Comparison of ENCODE assay signal across 8 cellular contexts in genomic region chr5:10452768-10453331, GRCh38. TPM values are rescaled to one million over a fixed set of nuclear protein-coding genes. Genes with fewer than 3 reads are reported as not detected.
DNase-seq lines count a peak whose midpoint lies in the region; ATAC-seq and TF ChIP-seq lines count a peak whose summit lies in the region.

No MANE protein-coding gene starts in this region.

- H3K14ac ChIP-seq in trophoblast cell (ENCODE audit: low read length): peak overlapping the region; percentile 10

- no peaks in the 10 kb centered on the region for H3K9me3 ChIP-seq in Caco-2
- no peaks in the 10 kb centered on the region for H3K9me3 ChIP-seq in trophoblast cell (ENCODE audit: insufficient read depth, low read depth, low read length)

- ATAC-seq in GM19035 (IDR thresholded peaks at IDR 0.05; ENCODE audit: unreplicated experiment) (peak; percentile 85), HG03469 (IDR thresholded peaks at IDR 0.05; ENCODE audit: unreplicated experiment) (peak; percentile 51), activated B cell treated with CpG ODN at 0.5 μM for 24 hours (ENCODE audit: low read depth) (peak; percentile 94), HG02970 (IDR thresholded peaks at IDR 0.05; ENCODE audit: low FRiP score, unreplicated experiment) (no peak)

- peak overlapping the region; percentile 2 for H2BK120ac ChIP-seq in trophoblast cell (ENCODE audit: insufficient read depth, low read length, poor library complexity)

- peak; percentile 55 to 69 for DNase-seq in Caco-2
- peak; percentile 88 for DNase-seq in NCI-H446 treated with DMSO at 0.1 percent for 48 hours (lab: John Stamatoyannopoulos, UW)
- DNase-seq in activated B cell treated with CpG ODN at 0.5 μM for 24 hours: no peak
- peak; percentile 77 for DNase-seq in globus pallidus (ENCODE audit: low spot score)
- DNase-seq in trophoblast cell: peak; percentile 31 to 73

- no peak overlapping the region for H3K23ac ChIP-seq in trophoblast cell (ENCODE audit: low read length)

- H2AK5ac ChIP-seq in trophoblast cell (ENCODE audit: low read length): peak overlapping the region; percentile 40

- H3K4me1 Mint-ChIP-seq in Caco-2 (ENCODE audit: low read depth, unreplicated experiment): no peaks in the 10 kb centered on the region
- H3K4me1 Mint-ChIP-seq in activated B cell treated with CpG ODN at 0.5 μM for 24 hours: peaks cover 5% of the 10 kb centered on the region

- H3K27ac Mint-ChIP-seq in Caco-2 (ENCODE audit: unreplicated experiment) (no peak overlapping the region), activated B cell treated with CpG ODN at 0.5 μM for 24 hours (no peak overlapping the region)

- no peaks in the 10 kb centered on the region for H3K36me3 ChIP-seq in Caco-2 (ENCODE audit: control insufficient read depth, insufficient read depth, low read length)
- H3K36me3 ChIP-seq in trophoblast cell (ENCODE audit: control insufficient read depth in 1 of 2, insufficient read depth in 2 of 2, low read length in 2 of 2): no peaks in the 10 kb centered on the region

- H2BK12ac ChIP-seq in trophoblast cell (ENCODE audit: low read length): peak overlapping the region; percentile 21

- WGBS in trophoblast cell (ENCODE audit: extremely low coverage, insufficient coverage, insufficient read length): no CpG with 5 or more reads among the region's 10 CpGs

- H3K4me3 Mint-ChIP-seq in Caco-2 (ENCODE audit: unreplicated experiment): no peak overlapping the region
- no peak overlapping the region for H3K4me3 Mint-ChIP-seq in activated B cell treated with CpG ODN at 0.5 μM for 24 hours

- H3K27me3 Mint-ChIP-seq in Caco-2 (ENCODE audit: insufficient read depth, unreplicated experiment): no peaks in the 10 kb centered on the region
- H3K27me3 Mint-ChIP-seq in activated B cell treated with CpG ODN at 0.5 μM for 24 hours: no peaks in the 10 kb centered on the region

- BruUV-seq in Caco-2 (replicated peaks; lab: Mats Ljungman, UMichigan): no TSS peak

- no peak overlapping the region for H3K9ac ChIP-seq in trophoblast cell (ENCODE audit: low read length)

- no peak overlapping the region for H2AFZ ChIP-seq in trophoblast cell (ENCODE audit: insufficient read depth, low read length, poor library complexity)

- H2BK5ac ChIP-seq in trophoblast cell (ENCODE audit: low read depth, low read length, poor library complexity): no peak overlapping the region

- H3K27ac ChIP-seq in trophoblast cell (ENCODE audit: low read depth, low read length): no peak overlapping the region

- no peak overlapping the region for H3K4me2 ChIP-seq in trophoblast cell (ENCODE audit: low read length)

- H3K4me3 ChIP-seq in Caco-2 (ENCODE audit: low read depth, low read length): no peak overlapping the region
- H3K4me3 ChIP-seq in trophoblast cell (ENCODE audit: low read depth, low read length): no peak overlapping the region

- CTCF ChIA-PET in Caco-2 (lab: Charles Lee) (interaction anchor here (0.6 to 1.8 kb wide), 5 partner anchors 10 to 176 kb away, joined by 3 to 25 read pairs (median 3); no protein-coding TSS in a partner anchor), activated B cell treated with CpG ODN at 0.5 μM for 24 hours (lab: Charles Lee) (interaction anchor here (0.7 to 6.1 kb wide), 25 partner anchors 9 to 1571 kb away, joined by 3 to 156 read pairs (median 4); no protein-coding TSS in a partner anchor)

- H4K8ac ChIP-seq in trophoblast cell (ENCODE audit: low read depth, low read length): no peak overlapping the region

- POLR2A ChIA-PET in Caco-2 (lab: Charles Lee) (no interaction called here), activated B cell treated with CpG ODN at 0.5 μM for 24 hours (lab: Charles Lee) (interaction anchor here (0.7 to 1.4 kb wide), 5 partner anchors 10 to 177 kb away, joined by 3 to 9 read pairs (median 3); partner anchors contain the start of gene ANKRD33B)

- H3K18ac ChIP-seq in trophoblast cell (ENCODE audit: low read length): no peak overlapping the region

- intact Hi-C loops in Caco-2 (cut with micrococcal nuclease; ENCODE audit: unreplicated experiment): loop anchor here (1.0 to 2.0 kb wide), 5 partner anchors 28 to 729 kb away; no protein-coding TSS in a partner anchor
- intact Hi-C loops in activated B cell treated with CpG ODN at 0.5 μM for 24 hours (cut with micrococcal nuclease): loop anchor here (1.0 to 5.0 kb wide), 8 partner anchors 109 to 1042 kb away; no protein-coding TSS in a partner anchor

- peaks cover 8% of the 10 kb centered on the region for H3K79me1 ChIP-seq in trophoblast cell (ENCODE audit: low read length)

- no peak overlapping the region for H4K12ac ChIP-seq in trophoblast cell (ENCODE audit: low read depth, low read length)

- H3K27me3 ChIP-seq in Caco-2 (replicated peaks; ENCODE audit: control insufficient read depth, insufficient read depth, low read length) (no peaks in the 10 kb centered on the region), trophoblast cell (ENCODE audit: insufficient read depth, low read length) (no peaks in the 10 kb centered on the region)

- TF ChIP-seq CTCF in Caco-2 (IDR thresholded peaks at IDR 0.05; ENCODE audit: insufficient read depth in 1 of 2, low read depth in 1 of 2, low read length in 1 of 2, severe bottlenecking in 1 of 2, unreplicated experiment in 1 of 2) (peak; percentile 67 to 79), activated B cell treated with CpG ODN at 0.5 μM for 24 hours (IDR thresholded peaks at IDR 0.05) (peak; percentile 39)

- no peak overlapping the region for H3K4ac ChIP-seq in trophoblast cell (ENCODE audit: low read depth, low read length)

- peaks cover 11% of the 10 kb centered on the region for H3K4me1 ChIP-seq in Caco-2
- H3K4me1 ChIP-seq in trophoblast cell (ENCODE audit: control insufficient read depth in 1 of 2, insufficient read depth in 2 of 2, low read length in 2 of 2): peaks cover 15 to 24% of the 10 kb centered on the region in 2 experiments

- H3K9me3 Mint-ChIP-seq in Caco-2 (ENCODE audit: unreplicated experiment) (no peaks in the 10 kb centered on the region), activated B cell treated with CpG ODN at 0.5 μM for 24 hours (no peaks in the 10 kb centered on the region)

- H3K36me3 Mint-ChIP-seq in Caco-2 (ENCODE audit: insufficient read depth, unreplicated experiment) (no peaks in the 10 kb centered on the region), activated B cell treated with CpG ODN at 0.5 μM for 24 hours (ENCODE audit: low read depth) (no peaks in the 10 kb centered on the region)

- no peaks in the 10 kb centered on the region for H3K79me2 ChIP-seq in trophoblast cell (ENCODE audit: control insufficient read depth, insufficient read depth, low read length, poor library complexity)

- H4K91ac ChIP-seq in trophoblast cell (ENCODE audit: low read depth, low read length): peak overlapping the region; percentile 2

RNA-seq across cellular contexts. Expression of gene ROPN1L, which starts 11.2 kb away (rescaled TPM):
- total RNA-seq in Caco-2 (2022): 0.48 and 0.58 TPM in 2 replicates
- total RNA-seq in activated B cell treated with CpG ODN at 0.5 μM for 24 hours: 0.49 TPM in 1 of 2 replicates, not detected in the other
- 0.17 and 0.19 TPM in 2 replicates for polyA plus RNA-seq in trophoblast cell (2013)
